30 cellular contexts compared by ENCODE assay signal in genomic region chr2:27247893-27248292, GRCh38. TPM values are rescaled to one million over a fixed set of nuclear protein-coding genes. Genes with fewer than 3 reads are reported as not detected.
"Had no signal": no experiment of that assay in that cellular context is flagged by ENCODE, and none has a peak within 500 bp of the region (broad histone marks: within the 10 kb centered on the region; RNA-seq: fewer than 3 reads in every experiment).

No MANE protein-coding gene starts in this region.

- DNase-seq: dermis blood vessel endothelial cell; effector memory CD8-positive, alpha-beta T cell; erythroblast; esophagus squamous epithelium; head of caudate nucleus; left ventricle myocardium superior; lower lobe of right lung; sigmoid colon; stimulated activated CD4-positive, alpha-beta T cell treated with anti-CD3 and anti-CD28 coated beads, Interleukin-2, amount 100 ng/mL, for 24 hours; stimulated activated CD4-positive, alpha-beta T cell treated with anti-CD3 and anti-CD28 coated beads, Interleukin-4, amount 100 ng/mL, for 24 hours; stimulated activated naive CD4-positive, alpha-beta T cell treated with Interleukin-2 at 50 U/mL for 16 hours; stomach; thyroid gland; trophoblast cell had no signal

- H3K4me3 Mint-ChIP-seq: effector memory CD8-positive, alpha-beta T cell; naive thymus-derived CD8-positive, alpha-beta T cell; neural progenitor cell; stimulated activated effector memory CD8-positive, alpha-beta T cell treated with anti-CD3 and anti-CD28 coated beads, Interleukin-12 subunit alpha, Interleukin-12 subunit beta, amount 100 ng/mL, for 72 hours had no signal

- H3K4me2 ChIP-seq: neural progenitor cell had no signal

- H3K27ac ChIP-seq: coronary artery, esophagus squamous epithelium, lower lobe of right lung, neural progenitor cell, prostate gland, right atrium auricular region, sigmoid colon, stomach, thyroid gland, vagina had no signal

- H3K27me3 ChIP-seq: right atrium auricular region, thyroid gland, vagina had no signal

- H3K36me3 ChIP-seq: neural progenitor cell, prostate gland had no signal

- H3K4me1 Mint-ChIP-seq: stimulated activated effector memory CD8-positive, alpha-beta T cell treated with anti-CD3 and anti-CD28 coated beads, Interleukin-12 subunit alpha, Interleukin-12 subunit beta, amount 100 ng/mL, for 72 hours had no signal

- H3K36me3 Mint-ChIP-seq: neural progenitor cell had no signal

- H3K4me1 ChIP-seq: lower lobe of right lung, vagina had no signal

- H3K9me3 ChIP-seq: esophagus squamous epithelium, lower lobe of right lung, prostate gland, right atrium auricular region, sigmoid colon, stomach, thyroid gland, vagina had no signal

- FAIRE-seq: endometrium, frontal cortex, keratinocyte had no signal

- H3K9me3 Mint-ChIP-seq: effector memory CD8-positive, alpha-beta T cell; naive thymus-derived CD8-positive, alpha-beta T cell; neural progenitor cell; stimulated activated effector memory CD8-positive, alpha-beta T cell treated with anti-CD3 and anti-CD28 coated beads, Interleukin-12 subunit alpha, Interleukin-12 subunit beta, amount 100 ng/mL, for 72 hours had no signal

- H3K27ac Mint-ChIP-seq: effector memory CD8-positive, alpha-beta T cell; neural progenitor cell; stimulated activated effector memory CD8-positive, alpha-beta T cell treated with anti-CD3 and anti-CD28 coated beads, Interleukin-12 subunit alpha, Interleukin-12 subunit beta, amount 100 ng/mL, for 72 hours had no signal

- H3K4me3 ChIP-seq: coronary artery, esophagus squamous epithelium, lower lobe of right lung, neural progenitor cell, prostate gland, right atrium auricular region, sigmoid colon, stomach, thyroid gland, vagina had no signal

- H3K9ac ChIP-seq: neural progenitor cell had no signal

- H2AFZ ChIP-seq: neural progenitor cell had no signal

- ATAC-seq: effector memory CD8-positive, alpha-beta T cell; left ventricle myocardium superior; lower lobe of right lung; naive thymus-derived CD8-positive, alpha-beta T cell; stimulated activated effector memory CD8-positive, alpha-beta T cell treated with anti-CD3 and anti-CD28 coated beads, Interleukin-12 subunit alpha, Interleukin-12 subunit beta, amount 100 ng/mL, for 72 hours had no signal

RNA-seq across cellular contexts. Expression of gene SLC30A3, which starts 15.0 kb away (rescaled TPM):
- total RNA-seq: mesenteric fat pad; naive thymus-derived CD8-positive, alpha-beta T cell; osteocyte; stomach; subcutaneous adipose tissue; ureter had no signal
- polyA plus RNA-seq: keratinocyte, stomach had no signal

RNA-seq across cellular contexts. Expression of gene DNAJC5G, which starts 27.3 kb away (rescaled TPM):
- total RNA-seq: frontal cortex; lower lobe of right lung; mesenteric fat pad; myocyte; naive thymus-derived CD8-positive, alpha-beta T cell; osteocyte; stomach; temporal lobe; ureter had no signal
- polyA plus RNA-seq: keratinocyte; naive thymus-derived CD8-positive, alpha-beta T cell; sigmoid colon; stomach had no signal

RNA-seq across cellular contexts. Expression of gene TRIM54, which starts 34.3 kb away (rescaled TPM):
- total RNA-seq: esophagus squamous epithelium, frontal cortex, lower lobe of right lung, mesenteric fat pad, osteocyte, temporal lobe had no signal
- polyA plus RNA-seq: keratinocyte; naive thymus-derived CD8-positive, alpha-beta T cell had no signal
